6 cellular contexts compared by ENCODE assay signal in genomic region chr20:26354521-26354920, GRCh38.
"Had no signal": no experiment of that assay in that cellular context is flagged by ENCODE, and none has a peak within 500 bp of the region (broad histone marks: within the 10 kb centered on the region; RNA-seq: fewer than 3 reads in every experiment).

No MANE protein-coding gene starts in this region.

- H3K4me3 Mint-ChIP-seq: IgD-negative memory B cell had no signal

- H3K4me3 ChIP-seq: K562 had no signal

- H3K36me3 Mint-ChIP-seq: IgD-negative memory B cell had no signal

- H3K4me1 Mint-ChIP-seq: IgD-negative memory B cell had no signal

- H3K27me3 Mint-ChIP-seq: IgD-negative memory B cell had no signal

- H3K27ac Mint-ChIP-seq: IgD-negative memory B cell had no signal

- ATAC-seq: HepG2, K562 had no signal

- DNase-seq: IMR-90, KBM-7, KG1 had no signal
